Comparison of ENCODE assay signal across 31 cellular contexts in the genomic region with DNA sequence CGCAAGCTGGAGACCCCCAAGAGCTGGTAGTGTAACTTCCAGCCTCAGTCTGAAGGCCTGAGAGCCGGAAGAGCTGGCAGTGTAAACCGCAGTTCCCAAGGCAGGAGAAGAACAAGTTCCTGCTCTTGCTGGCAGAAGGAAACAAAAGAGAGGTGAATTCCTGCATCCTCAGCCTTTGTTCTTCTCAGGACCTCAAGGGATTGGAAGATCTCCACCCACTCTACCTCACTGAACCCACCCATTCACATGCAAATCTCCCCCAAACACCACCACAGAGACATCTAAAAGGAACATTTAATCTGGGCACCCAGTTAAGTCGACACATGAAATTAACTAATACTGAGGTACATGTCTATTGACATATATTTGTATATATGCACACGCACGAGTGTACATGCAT.
"Had no signal": no experiment of that assay in that cellular context is flagged by ENCODE, and none has a peak within 500 bp of the region (broad histone marks: within the 10 kb centered on the region; RNA-seq: fewer than 3 reads in every experiment).

No MANE protein-coding gene starts in this region.

- H3K36me3 Mint-ChIP-seq: activated CD8-positive, alpha-beta memory T cell treated with anti-CD3 and anti-CD28 coated beads, Interleukin-2, amount 10 ng/mL, durations not matched to agents 7 days and 5 days; activated naive CD4-positive, alpha-beta T cell treated with anti-CD3 and anti-CD28 coated beads, Interleukin-2, amount 50 U/mL, for 72 hours; mesothelial cell of epicardium; naive B cell; stimulated activated memory B cell treated with anti-CD40 and anti-IgM and Interleukin-4, amounts not matched to agents 10 μg/mL and 1 μg/mL and 100 μg/mL, for 72 hours had no signal

- H3K27ac ChIP-seq: breast epithelium, esophagus muscularis mucosa, heart right ventricle, parathyroid adenoma, psoas muscle, thyroid gland, upper lobe of left lung, vagina had no signal

- H3K27ac Mint-ChIP-seq: activated CD4-positive, alpha-beta T cell treated with anti-CD3 and anti-CD28 coated beads for 36 hours; activated CD8-positive, alpha-beta memory T cell treated with anti-CD3 and anti-CD28 coated beads, Interleukin-2, amount 10 ng/mL, durations not matched to agents 7 days and 5 days; activated CD8-positive, alpha-beta T cell treated with anti-CD3 and anti-CD28 coated beads, Interleukin-2, amount 10 ng/mL, durations not matched to agents 7 days and 5 days; activated naive CD4-positive, alpha-beta T cell treated with anti-CD3 and anti-CD28 coated beads, Interleukin-2, amount 50 U/mL, for 72 hours; mesothelial cell of epicardium; stimulated activated memory B cell treated with anti-CD40 and anti-IgM and Interleukin-4, amounts not matched to agents 10 μg/mL and 1 μg/mL and 100 μg/mL, for 72 hours; stimulated activated naive CD8-positive, alpha-beta T cell treated with anti-CD3 and anti-CD28 coated beads, Interleukin-15, amount 100 ng/mL, for 72 hours; T-helper 2 cell treated with Interferon-gamma antibody and Interleukin-4, amounts not matched to agents 5 μg/mL and 100 μg/mL, for 36 hours had no signal

- H3K4me3 ChIP-seq: breast epithelium, esophagus muscularis mucosa, heart right ventricle, psoas muscle, smooth muscle cell, thyroid gland, upper lobe of left lung, vagina had no signal

- H3K4me2 ChIP-seq: smooth muscle cell had no signal

- H3K9me3 Mint-ChIP-seq: T-helper 2 cell treated with Interferon-gamma antibody and Interleukin-4, amounts not matched to agents 5 μg/mL and 100 μg/mL, for 36 hours had no signal

- H3K9me3 ChIP-seq: psoas muscle, thyroid gland, upper lobe of left lung, vagina had no signal

- H3K4me1 Mint-ChIP-seq: activated CD4-positive, alpha-beta T cell treated with anti-CD3 and anti-CD28 coated beads for 36 hours; activated CD8-positive, alpha-beta memory T cell treated with anti-CD3 and anti-CD28 coated beads, Interleukin-2, amount 10 ng/mL, durations not matched to agents 7 days and 5 days; mesothelial cell of epicardium; stimulated activated memory B cell treated with anti-CD40 and anti-IgM and Interleukin-4, amounts not matched to agents 10 μg/mL and 1 μg/mL and 100 μg/mL, for 72 hours; stimulated activated naive CD8-positive, alpha-beta T cell treated with anti-CD3 and anti-CD28 coated beads, Interleukin-15, amount 100 ng/mL, for 72 hours had no signal

- H3K4me1 ChIP-seq: breast epithelium, esophagus muscularis mucosa, heart right ventricle, parathyroid adenoma, psoas muscle, thyroid gland, upper lobe of left lung, vagina had no signal

- H3K36me3 ChIP-seq: breast epithelium, esophagus muscularis mucosa, heart right ventricle, thyroid gland, upper lobe of left lung, vagina had no signal

- H2AFZ ChIP-seq: parathyroid adenoma had no signal

- H3K4me3 Mint-ChIP-seq: activated CD4-positive, alpha-beta T cell treated with anti-CD3 and anti-CD28 coated beads for 36 hours; activated CD8-positive, alpha-beta memory T cell treated with anti-CD3 and anti-CD28 coated beads, Interleukin-2, amount 10 ng/mL, durations not matched to agents 7 days and 5 days; activated CD8-positive, alpha-beta T cell treated with anti-CD3 and anti-CD28 coated beads, Interleukin-2, amount 10 ng/mL, durations not matched to agents 7 days and 5 days; mesothelial cell of epicardium; naive B cell; stimulated activated memory B cell treated with anti-CD40 and anti-IgM and Interleukin-4, amounts not matched to agents 10 μg/mL and 1 μg/mL and 100 μg/mL, for 72 hours; stimulated activated naive CD8-positive, alpha-beta T cell treated with anti-CD3 and anti-CD28 coated beads, Interleukin-15, amount 100 ng/mL, for 72 hours; T-helper 2 cell treated with Interferon-gamma antibody and Interleukin-4, amounts not matched to agents 5 μg/mL and 100 μg/mL, for 36 hours had no signal

- H3K27me3 ChIP-seq: thyroid gland, upper lobe of left lung, vagina had no signal

- H3K9ac ChIP-seq: parathyroid adenoma had no signal

- DNase-seq: activated CD4-positive, alpha-beta T cell treated with anti-CD3 and anti-CD28 coated beads for 36 hours; activated CD4-positive, CD25-positive, alpha-beta regulatory T cell; activated CD8-positive, alpha-beta memory T cell treated with anti-CD3 and anti-CD28 coated beads, Interleukin-2, amount 10 ng/mL, durations not matched to agents 7 days and 5 days; activated CD8-positive, alpha-beta T cell treated with anti-CD3 and anti-CD28 coated beads, Interleukin-2, amount 10 ng/mL, durations not matched to agents 7 days and 5 days; activated naive CD4-positive, alpha-beta T cell; activated T-cell treated with anti-CD3 and anti-CD28 coated beads, Interleukin-2, amount 50 U/mL, for 48 hours; central memory CD4-positive, alpha-beta T cell; foreskin melanocyte; heart right ventricle; left cardiac atrium; left ventricle myocardium superior; mammary epithelial cell; naive B cell; occipital lobe; psoas muscle; stimulated activated CD4-positive, alpha-beta T cell treated with anti-CD3 and anti-CD28 coated beads, Interleukin-1b, Interleukin-23, amount 100 ng/mL, for 48 hours; stimulated activated CD4-positive, alpha-beta T cell treated with anti-CD3 and anti-CD28 coated beads, Interleukin-4, amount 100 ng/mL, for 4 hours; stimulated activated CD8-positive, alpha-beta memory T cell treated with anti-CD3 and anti-CD28 coated beads, Interleukin-4, amount 100 ng/mL, for 48 hours; stimulated activated naive CD8-positive, alpha-beta T cell treated with anti-CD3 and anti-CD28 coated beads, Interleukin-15, amount 100 ng/mL, for 72 hours; upper lobe of left lung had no signal

- H3K79me2 ChIP-seq: parathyroid adenoma had no signal

- ATAC-seq: activated CD4-positive, alpha-beta T cell treated with anti-CD3 and anti-CD28 coated beads for 36 hours; activated CD8-positive, alpha-beta memory T cell treated with anti-CD3 and anti-CD28 coated beads, Interleukin-2, amount 10 ng/mL, durations not matched to agents 7 days and 5 days; activated CD8-positive, alpha-beta T cell treated with anti-CD3 and anti-CD28 coated beads, Interleukin-2, amount 10 ng/mL, durations not matched to agents 7 days and 5 days; activated naive CD4-positive, alpha-beta T cell treated with anti-CD3 and anti-CD28 coated beads, Interleukin-2, amount 50 U/mL, for 72 hours; heart right ventricle; left cardiac atrium; left ventricle myocardium superior; psoas muscle; stimulated activated memory B cell treated with anti-CD40 and anti-IgM and Interleukin-4, amounts not matched to agents 10 μg/mL and 1 μg/mL and 100 μg/mL, for 72 hours; stimulated activated naive CD8-positive, alpha-beta T cell treated with anti-CD3 and anti-CD28 coated beads, Interleukin-15, amount 100 ng/mL, for 72 hours had no signal

- FAIRE-seq: keratinocyte had no signal
